In genomic region chr14:92039073-92039719, GRCh38 we compare ENCODE assay signal across 8 cellular contexts. TPM values are rescaled to one million over a fixed set of nuclear protein-coding genes. Genes with fewer than 3 reads are reported as not detected.
A peak's percentile ranks its signal among the peaks of the same experiment; 100 is the strongest.
DNase-seq lines count a peak whose midpoint lies in the region; ATAC-seq and TF ChIP-seq lines count a peak whose summit lies in the region.

No MANE protein-coding gene starts in this region.

- H3K9me3 ChIP-seq in BE2C: no peaks in the 10 kb centered on the region
- H3K9me3 ChIP-seq in left ventricle myocardium inferior (replicated peaks): no peaks in the 10 kb centered on the region

- H3K27me3 ChIP-seq in BE2C (no peaks in the 10 kb centered on the region), left ventricle myocardium inferior (ENCODE audit: low read depth) (no peaks in the 10 kb centered on the region)

- ATAC-seq in GM19023 (IDR thresholded peaks at IDR 0.05; ENCODE audit: unreplicated experiment): peak; percentile 14
- peak; percentile 17 for ATAC-seq in HG03280 (IDR thresholded peaks at IDR 0.05; ENCODE audit: unreplicated experiment)
- ATAC-seq in activated naive CD8-positive, alpha-beta T cell treated with anti-CD3 and anti-CD28 coated beads, Interleukin-2, amount 50 U/mL, for 24 hours: peak; percentile 6
- ATAC-seq in HG03469 (IDR thresholded peaks at IDR 0.05; ENCODE audit: unreplicated experiment): no peak

- H3K27ac Mint-ChIP-seq in activated naive CD8-positive, alpha-beta T cell treated with anti-CD3 and anti-CD28 coated beads, Interleukin-2, amount 50 U/mL, for 24 hours: peak overlapping the region; percentile 96

- H3K9me3 Mint-ChIP-seq in activated naive CD8-positive, alpha-beta T cell treated with anti-CD3 and anti-CD28 coated beads, Interleukin-2, amount 50 U/mL, for 24 hours: no peaks in the 10 kb centered on the region

- H3K27ac ChIP-seq in left ventricle myocardium inferior (replicated peaks): peak overlapping the region; percentile 99

- H3K4me3 ChIP-seq in BE2C (ENCODE audit: low read depth, low read length) (peak overlapping the region; percentile 99), left ventricle myocardium inferior (peak overlapping the region; percentile 82)

- peaks cover 4% of the 10 kb centered on the region for H3K36me3 Mint-ChIP-seq in activated naive CD8-positive, alpha-beta T cell treated with anti-CD3 and anti-CD28 coated beads, Interleukin-2, amount 50 U/mL, for 24 hours (ENCODE audit: low read depth)

- TF ChIP-seq CTCF in BE2C (IDR thresholded peaks at IDR 0.05; ENCODE audit: low read depth, low read length): no peak
- no peak for TF ChIP-seq CTCF in left ventricle myocardium inferior (IDR thresholded peaks at IDR 0.05; ENCODE audit: borderline replicate concordance)

- H3K4me1 Mint-ChIP-seq in activated naive CD8-positive, alpha-beta T cell treated with anti-CD3 and anti-CD28 coated beads, Interleukin-2, amount 50 U/mL, for 24 hours: peaks cover 45% of the 10 kb centered on the region

- H3K4me1 ChIP-seq in BE2C: no peaks in the 10 kb centered on the region
- H3K4me1 ChIP-seq in left ventricle myocardium inferior: peaks cover 71% of the 10 kb centered on the region

- H3K36me3 ChIP-seq in BE2C (peaks cover 12% of the 10 kb centered on the region), left ventricle myocardium inferior (peaks cover 14% of the 10 kb centered on the region)

- DNase-seq in BE2C (no peak), NCI-H526 treated with DMSO at 0.1 percent for 48 hours (lab: John Stamatoyannopoulos, UW) (peak; percentile 40), left ventricle myocardium inferior (no peak), pons (ENCODE audit: low spot score) (peak; percentile 35)
- DNase-seq in activated naive CD8-positive, alpha-beta T cell treated with anti-CD3 and anti-CD28 coated beads, Interleukin-2, amount 50 U/mL, for 24 hours: peak; percentile 43

- intact Hi-C loops in left ventricle myocardium inferior (cut with micrococcal nuclease): no loop called here

- peak overlapping the region; percentile 97 for H3K4me3 Mint-ChIP-seq in activated naive CD8-positive, alpha-beta T cell treated with anti-CD3 and anti-CD28 coated beads, Interleukin-2, amount 50 U/mL, for 24 hours

- H3K27me3 Mint-ChIP-seq in activated naive CD8-positive, alpha-beta T cell treated with anti-CD3 and anti-CD28 coated beads, Interleukin-2, amount 50 U/mL, for 24 hours: no peaks in the 10 kb centered on the region

RNA-seq across cellular contexts. Expression of gene TRIP11, which starts 0.7 kb away (rescaled TPM):
- polyA plus RNA-seq in BE2C (2012; ENCODE audit: insufficient read depth, insufficient read length, low read depth): 20.7 TPM
- total RNA-seq in left ventricle myocardium inferior: 49.7 TPM

Comparison
In these comparisons a context has a peak if more than half of its experiments do, and no peak if none do; other contexts are left out.
1. DNase-seq: peak in NCI-H526 treated with DMSO at 0.1 percent for 48 hours (single experiment), activated naive CD8-positive, alpha-beta T cell treated with anti-CD3 and anti-CD28 coated beads, Interleukin-2, amount 50 U/mL, for 24 hours (single experiment) and pons (single experiment); none in BE2C (single experiment) and left ventricle myocardium inferior (single experiment).